In genomic region chr1:153561401-153561985, GRCh38 we compare ENCODE assay signal across 23 cellular contexts. TPM values are rescaled to one million over a fixed set of nuclear protein-coding genes. Genes with fewer than 3 reads are reported as not detected.
DNase-seq lines count a peak whose midpoint lies in the region; ATAC-seq and TF ChIP-seq lines count a peak whose summit lies in the region.
"Had no signal": no experiment of that assay in that cellular context is flagged by ENCODE, and none has a peak within 500 bp of the region (broad histone marks: within the 10 kb centered on the region; RNA-seq: fewer than 3 reads in every experiment).

No MANE protein-coding gene starts in this region.

- H2BK15ac ChIP-seq in mesenchymal stem cell (ENCODE audit: low read depth, poor library complexity, severe bottlenecking) = no peak overlapping the region

- peak overlapping the region; percentile 41 for H4K8ac ChIP-seq in mesenchymal stem cell (ENCODE audit: low read length)

- peaks cover 28% of the 10 kb centered on the region for H3K4me1 ChIP-seq in mesenchymal stem cell (ENCODE audit: control insufficient read depth, insufficient read depth, low read depth, low read length)
- peaks cover 10 to 18% (median 14%) of the 10 kb centered on the region in 4 donors for H3K4me1 ChIP-seq in tibial artery

- H4K91ac ChIP-seq in mesenchymal stem cell (ENCODE audit: low read length) = no peak overlapping the region

- H3K4ac ChIP-seq in mesenchymal stem cell (ENCODE audit: low read depth in 1 of 2, low read length in 2 of 2) = no peak overlapping the region

- DNase-seq in HFF-Myc (ENCODE audit: extremely low read depth, low read depth) (no peak), RKO (ENCODE audit: low spot score) (peak; percentile 78), mesenchymal stem cell (no peak), tibial artery (no peak), NK-92 (lab: John Stamatoyannopoulos, UW; ENCODE audit: unreplicated experiment) (no peak)
- DNase-seq: activated CD4-positive, alpha-beta T cell treated with anti-CD3 and anti-CD28 coated beads, Interleukin-2, amount 50 U/mL, for 4 hours; activated naive CD4-positive, alpha-beta T cell treated with anti-CD3 and anti-CD28 coated beads, Interleukin-2, amount 10 ng/mL, durations not matched to agents 7 days and 5 days; CD4-positive, alpha-beta T cell; DMS153; GF-D8; heart right ventricle; immature natural killer cell; lower lobe of right lung; NCI-H1105; NCI-H524 treated with DMSO at 0.1 percent for 48 hours; occipital lobe; SIG-M5; T-helper 1 cell; testis had no signal

- H2AFZ ChIP-seq in mesenchymal stem cell (ENCODE audit: low read depth, low read length) = no peak overlapping the region

- H2BK120ac ChIP-seq in mesenchymal stem cell (ENCODE audit: low read depth, low read length) = no peak overlapping the region

- H3K23ac ChIP-seq in mesenchymal stem cell (ENCODE audit: low read length in 2 of 2) = no peak overlapping the region

- 88% methylated on average over 4 of the region's 4 CpGs for WGBS in mesenchymal stem cell

- TF ChIP-seq CTCF in HFF-Myc (IDR thresholded peaks at IDR 0.05; ENCODE audit: low read depth, low read length, missing control alignments) = peak; percentile 3
- TF ChIP-seq CTCF in tibial artery (IDR thresholded peaks at IDR 0.05) = no peak

- peak overlapping the region in 1 of 2 experiments; percentile 21 for H2BK12ac ChIP-seq in mesenchymal stem cell (ENCODE audit: low read length in 2 of 2)

- H3K14ac ChIP-seq in mesenchymal stem cell (ENCODE audit: low read length in 2 of 2) = peak overlapping the region in 1 of 2 experiments; percentile 19

- peaks cover 0 to 3% of the 10 kb centered on the region in 2 experiments for H3K36me3 ChIP-seq in mesenchymal stem cell (ENCODE audit: control insufficient read depth in 1 of 2, insufficient read depth in 2 of 2, low read depth in 1 of 2, low read length in 2 of 2)
- H3K36me3 ChIP-seq in tibial artery = no peaks in the 10 kb centered on the region
- H3K36me3 ChIP-seq: heart right ventricle, lower lobe of right lung, right atrium auricular region had no signal

- peak overlapping the region; percentile 14 for H2AK5ac ChIP-seq in mesenchymal stem cell (ENCODE audit: low read length, severe bottlenecking)

- no peak overlapping the region for H3K4me2 ChIP-seq in mesenchymal stem cell (ENCODE audit: low read length, poor library complexity, severe bottlenecking)

- intact Hi-C loops in tibial artery (cut with DNase I; ENCODE audit: low total_unique reads) = no loop called here

- peak overlapping the region in 1 of 2 experiments; percentile 48 for H3K18ac ChIP-seq in mesenchymal stem cell (ENCODE audit: low read depth in 1 of 2, low read length in 2 of 2)

- H3K79me1 ChIP-seq in mesenchymal stem cell (replicated peaks; ENCODE audit: low read length, poor library complexity, severe bottlenecking) = peaks cover 11% of the 10 kb centered on the region

- no peak overlapping the region for H2BK5ac ChIP-seq in mesenchymal stem cell (ENCODE audit: low read depth, low read length, poor library complexity, severe bottlenecking)

- H3K4me3 ChIP-seq in HFF-Myc (replicated peaks; ENCODE audit: low read depth, low read length) = no peak overlapping the region
- H3K4me3 ChIP-seq in mesenchymal stem cell (ENCODE audit: insufficient read depth in 1 of 2, low read depth in 1 of 2, low read length in 2 of 2) = peak overlapping the region in 1 of 2 experiments; percentile 8
- no peak overlapping the region for H3K4me3 ChIP-seq in tibial artery
- H3K4me3 ChIP-seq: heart right ventricle, lower lobe of right lung, right atrium auricular region, testis had no signal

- ATAC-seq in GM18861 (IDR thresholded peaks at IDR 0.05; ENCODE audit: unreplicated experiment) = no peak
- ATAC-seq: heart right ventricle; lower lobe of right lung; stimulated activated memory B cell treated with anti-CD40 and anti-IgM and Interleukin-4, amounts not matched to agents 10 μg/mL and 1 μg/mL and 100 μg/mL, for 72 hours had no signal

- no peaks in the 10 kb centered on the region for H3K27me3 ChIP-seq in mesenchymal stem cell (ENCODE audit: control insufficient read depth in 1 of 2, insufficient read depth in 1 of 2, low read length in 2 of 2)
- no peaks in the 10 kb centered on the region for H3K27me3 ChIP-seq in tibial artery
- H3K27me3 ChIP-seq: heart right ventricle, right atrium auricular region, testis had no signal

- no peak overlapping the region for H3K27ac ChIP-seq in mesenchymal stem cell (ENCODE audit: low read length, poor library complexity, severe bottlenecking)
- no peak overlapping the region for H3K27ac ChIP-seq in tibial artery
- H3K27ac ChIP-seq: heart right ventricle, right atrium auricular region, testis had no signal

- no peak overlapping the region for H3K9ac ChIP-seq in mesenchymal stem cell (ENCODE audit: low read length)

- H3K9me3 ChIP-seq in mesenchymal stem cell (ENCODE audit: control insufficient read depth, low read length) (no peaks in the 10 kb centered on the region), tibial artery (no peaks in the 10 kb centered on the region)
- H3K9me3 ChIP-seq: heart right ventricle, lower lobe of right lung, right atrium auricular region, testis had no signal

RNA-seq across cellular contexts. Expression of gene S100A2, which starts 4.2 kb away (rescaled TPM):
- 8.6 TPM for polyA plus RNA-seq in mesenchymal stem cell (2013, experiment 1 of 2)
- polyA plus RNA-seq in mesenchymal stem cell (2013, experiment 2 of 2) = 7.0 TPM

RNA-seq across cellular contexts. Expression of gene S100A3, which starts 12.4 kb away (rescaled TPM):
- 17.9 TPM for polyA plus RNA-seq in mesenchymal stem cell (2013, experiment 1 of 2)
- 18.8 TPM for polyA plus RNA-seq in mesenchymal stem cell (2013, experiment 2 of 2)
- polyA plus RNA-seq: immature natural killer cell had no signal

RNA-seq across cellular contexts. Expression of gene S100A4, which starts 15.9 kb away (rescaled TPM):
- 636 TPM for polyA plus RNA-seq in mesenchymal stem cell (2013, experiment 1 of 2)
- polyA plus RNA-seq in mesenchymal stem cell (2013, experiment 2 of 2) = 654 TPM

RNA-seq across cellular contexts. Expression of gene S100A5, which starts 20.8 kb away (rescaled TPM):
- 0.08 TPM for polyA plus RNA-seq in mesenchymal stem cell (2013, experiment 1 of 2)
- polyA plus RNA-seq in mesenchymal stem cell (2013, experiment 2 of 2) = not detected
- polyA plus RNA-seq: H1, heart right ventricle had no signal

RNA-seq across cellular contexts. Expression of gene S100A6, which starts 25.7 kb away (rescaled TPM):
- polyA plus RNA-seq in mesenchymal stem cell (2013, experiment 1 of 2) = 1,233 TPM
- 1,286 TPM for polyA plus RNA-seq in mesenchymal stem cell (2013, experiment 2 of 2)
